In the genomic region with DNA sequence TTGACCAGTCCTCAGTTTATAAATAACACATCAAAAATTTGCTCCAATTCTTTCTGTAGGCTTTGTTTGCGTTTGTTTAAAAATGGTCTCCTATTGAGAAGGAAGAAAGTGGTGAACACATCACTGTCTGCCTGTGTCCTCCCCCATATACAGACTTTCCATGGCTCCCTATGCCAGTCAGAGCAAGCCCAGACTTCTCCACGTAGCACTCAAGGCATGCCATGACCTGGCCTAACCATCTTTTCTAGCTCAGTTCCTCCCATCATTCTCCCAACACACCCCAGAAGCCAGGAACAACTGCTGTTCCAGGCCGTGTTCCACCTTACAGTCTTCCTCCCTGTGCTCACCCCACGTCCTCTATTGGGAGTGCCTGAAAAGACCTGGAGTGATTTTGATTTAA, we compare ENCODE assay signal across 36 cellular contexts.
"Had no signal": no experiment of that assay in that cellular context is flagged by ENCODE, and none has a peak within 500 bp of the region (broad histone marks: within the 10 kb centered on the region; RNA-seq: fewer than 3 reads in every experiment).

No MANE protein-coding gene starts in this region.

- ATAC-seq: activated CD8-positive, alpha-beta T cell treated with anti-CD3 and anti-CD28 coated beads for 36 hours; activated naive CD4-positive, alpha-beta T cell treated with anti-CD3 and anti-CD28 coated beads, Interleukin-2, amount 50 U/mL, for 72 hours; activated T-cell treated with anti-CD3 and anti-CD28 coated beads, Interleukin-2, amount 50 U/mL, for 4 hours; activated T-cell treated with anti-CD3 and anti-CD28 coated beads, Interleukin-2, amount 50 U/mL, for 72 hours; activated T-helper 17 cell treated with anti-CD3 and anti-CD28 coated beads, Interleukin-2, amount 50 U/mL, for 72 hours; body of pancreas had no signal

- H3K27ac Mint-ChIP-seq: activated B cell treated with CpG ODN at 0.5 μM for 24 hours; activated CD4-positive, alpha-beta memory T cell treated with anti-CD3 and anti-CD28 coated beads for 36 hours; activated CD4-positive, alpha-beta T cell treated with anti-CD3 and anti-CD28 coated beads, Interleukin-2, amount 10 ng/mL, durations not matched to agents 24 days and 14 days; activated CD8-positive, alpha-beta T cell treated with anti-CD3 and anti-CD28 coated beads for 36 hours; activated naive CD4-positive, alpha-beta T cell treated with anti-CD3 and anti-CD28 coated beads for 36 hours; activated naive CD4-positive, alpha-beta T cell treated with anti-CD3 and anti-CD28 coated beads, Interleukin-2, amount 50 U/mL, for 72 hours; activated naive CD8-positive, alpha-beta T cell treated with anti-CD3 and anti-CD28 coated beads for 36 hours; activated T-cell treated with anti-CD3 and anti-CD28 coated beads, Interleukin-2, amount 50 U/mL, for 72 hours; activated T-helper 1 cell treated with anti-CD3 and anti-CD28 coated beads, Interleukin-12 subunit alpha, Interleukin-12 subunit beta, Interleukin-2, Interleukin-4 antibody, amounts not matched to agents 30 ng/mL and 10 ng/mL and 1 ng/mL, durations not matched to agents 14 hours and 24 hours and 36 hours; activated T-helper 17 cell treated with anti-CD3 and anti-CD28 coated beads, Interleukin-2, amount 50 U/mL, for 72 hours; T-helper 1 cell treated with Interleukin-12 subunit alpha and Interleukin-12 subunit beta and Interleukin-4 antibody, amounts not matched to agents 30 μg/mL and 1 μg/mL, for 36 hours; T-helper 2 cell treated with Interferon-gamma antibody and Interleukin-4, amounts not matched to agents 5 μg/mL and 100 μg/mL, for 36 hours had no signal

- H3K36me3 Mint-ChIP-seq: activated CD4-positive, alpha-beta memory T cell treated with anti-CD3 and anti-CD28 coated beads for 36 hours; activated naive CD8-positive, alpha-beta T cell treated with anti-CD3 and anti-CD28 coated beads for 36 hours had no signal

- H3K9me3 ChIP-seq: adrenal gland, body of pancreas had no signal

- DNase-seq: activated B cell treated with CpG ODN at 0.5 μM for 24 hours; activated CD4-positive, alpha-beta memory T cell treated with anti-CD3 and anti-CD28 coated beads for 36 hours; activated CD4-positive, alpha-beta T cell treated with anti-CD3 and anti-CD28 coated beads for 4 hours; activated CD4-positive, alpha-beta T cell treated with anti-CD3 and anti-CD28 coated beads, Interleukin-2, amount 10 ng/mL, durations not matched to agents 24 days and 14 days; activated CD4-positive, alpha-beta T cell treated with anti-CD3 and anti-CD28 coated beads, Interleukin-2, amount 50 U/mL, for 1 hour; activated CD4-positive, alpha-beta T cell treated with anti-CD3 and anti-CD28 coated beads, Interleukin-2, amount 50 U/mL, for 4 hours; activated CD4-positive, CD25-positive, alpha-beta regulatory T cell treated with anti-CD3 and anti-CD28 coated beads, Interleukin-2, amount 50 U/mL, for 72 hours; activated CD8-positive, alpha-beta memory T cell treated with anti-CD3 and anti-CD28 coated beads, Interleukin-2, amount 50 U/mL, for 4 hours; activated CD8-positive, alpha-beta T cell treated with anti-CD3 and anti-CD28 coated beads for 36 hours; activated effector memory CD4-positive, alpha-beta T cell treated with anti-CD3 and anti-CD28 coated beads, Interleukin-2, amount 50 U/mL, for 16 hours; activated gamma-delta T cell treated with Interleukin-2 at 50 U/mL for 16 hours; activated naive CD4-positive, alpha-beta T cell; activated naive CD4-positive, alpha-beta T cell treated with anti-CD3 and anti-CD28 coated beads for 36 hours; activated naive CD4-positive, alpha-beta T cell treated with anti-CD3 and anti-CD28 coated beads, Interleukin-2, amount 50 U/mL, for 16 hours; activated naive CD8-positive, alpha-beta T cell treated with anti-CD3 and anti-CD28 coated beads for 36 hours; activated T-cell treated with anti-CD3 and anti-CD28 coated beads for 4 hours; activated T-cell treated with anti-CD3 and anti-CD28 coated beads, Interleukin-2, amount 50 U/mL, for 1 hour; activated T-cell treated with anti-CD3 and anti-CD28 coated beads, Interleukin-2, amount 50 U/mL, for 4 hours; activated T-cell treated with anti-CD3 and anti-CD28 coated beads, Interleukin-2, amount 50 U/mL, for 72 hours; adrenal gland; amniotic stem cell; aorta; body of pancreas; brain microvascular endothelial cell; central memory CD4-positive, alpha-beta T cell; T-helper 1 cell; T-helper 2 cell; T-helper 9 cell had no signal

- H3K9me3 Mint-ChIP-seq: activated CD4-positive, alpha-beta T cell treated with anti-CD3 and anti-CD28 coated beads, Interleukin-2, amount 10 ng/mL, durations not matched to agents 24 days and 14 days had no signal

- H3K36me3 ChIP-seq: adrenal gland, brain microvascular endothelial cell, breast epithelium, cardiac muscle cell had no signal

- H3K4me1 ChIP-seq: adrenal gland, body of pancreas, breast epithelium had no signal

- H3K27me3 ChIP-seq: adrenal gland, body of pancreas, brain microvascular endothelial cell, breast epithelium, cardiac muscle cell had no signal

- H3K27ac ChIP-seq: adrenal gland, body of pancreas, brain microvascular endothelial cell, breast epithelium, cardiac muscle cell, VCaP had no signal

- H3K4me3 ChIP-seq: adrenal gland, body of pancreas, breast epithelium, cardiac muscle cell had no signal

- H3K4me3 Mint-ChIP-seq: activated B cell treated with CpG ODN at 0.5 μM for 24 hours; activated CD4-positive, alpha-beta memory T cell treated with anti-CD3 and anti-CD28 coated beads for 36 hours; activated CD4-positive, alpha-beta T cell treated with anti-CD3 and anti-CD28 coated beads, Interleukin-2, amount 10 ng/mL, durations not matched to agents 24 days and 14 days; activated CD8-positive, alpha-beta T cell treated with anti-CD3 and anti-CD28 coated beads for 36 hours; activated naive CD4-positive, alpha-beta T cell treated with anti-CD3 and anti-CD28 coated beads for 36 hours; activated naive CD8-positive, alpha-beta T cell treated with anti-CD3 and anti-CD28 coated beads for 36 hours; activated T-cell treated with anti-CD3 and anti-CD28 coated beads, Interleukin-2, amount 50 U/mL, for 4 hours; activated T-cell treated with anti-CD3 and anti-CD28 coated beads, Interleukin-2, amount 50 U/mL, for 72 hours; activated T-helper 1 cell treated with anti-CD3 and anti-CD28 coated beads, Interleukin-12 subunit alpha, Interleukin-12 subunit beta, Interleukin-2, Interleukin-4 antibody, amounts not matched to agents 30 ng/mL and 10 ng/mL and 1 ng/mL, durations not matched to agents 14 hours and 24 hours and 36 hours; activated T-helper 17 cell treated with anti-CD3 and anti-CD28 coated beads, Interleukin-2, amount 50 U/mL, for 72 hours; T-helper 1 cell treated with Interleukin-12 subunit alpha and Interleukin-12 subunit beta and Interleukin-4 antibody, amounts not matched to agents 30 μg/mL and 1 μg/mL, for 36 hours; T-helper 2 cell treated with Interferon-gamma antibody and Interleukin-4, amounts not matched to agents 5 μg/mL and 100 μg/mL, for 36 hours had no signal

- H3K4me1 Mint-ChIP-seq: activated B cell treated with CpG ODN at 0.5 μM for 24 hours; activated CD4-positive, alpha-beta T cell treated with anti-CD3 and anti-CD28 coated beads, Interleukin-2, amount 10 ng/mL, durations not matched to agents 24 days and 14 days; activated naive CD8-positive, alpha-beta T cell treated with anti-CD3 and anti-CD28 coated beads for 36 hours had no signal
